ENCODE assay signal across 20 cellular contexts in genomic region chr17:73148540-73149334, GRCh38. TPM values are rescaled to one million over a fixed set of nuclear protein-coding genes. Genes with fewer than 3 reads are reported as not detected.
DNase-seq lines count a peak whose midpoint lies in the region; ATAC-seq, FAIRE-seq and TF ChIP-seq lines count a peak whose summit lies in the region.
"Had no signal": no experiment of that assay in that cellular context is flagged by ENCODE, and none has a peak within 500 bp of the region (broad histone marks: within the 10 kb centered on the region; RNA-seq: fewer than 3 reads in every experiment).

No MANE protein-coding gene starts in this region.

- ATAC-seq in HepG2 = no peak
- ATAC-seq in right lobe of liver = no peak
- ATAC-seq in T-helper 17 cell = no peak
- ATAC-seq in HG02970 (IDR thresholded peaks at IDR 0.05; ENCODE audit: low FRiP score, unreplicated experiment) = no peak
- no peak for ATAC-seq in HG02938 (IDR thresholded peaks at IDR 0.05; ENCODE audit: unreplicated experiment)

- TF ChIP-seq EP300 in HepG2 (IDR thresholded peaks at IDR 0.05; ENCODE audit: low read depth in 2 of 2, low read length in 2 of 2) (no peak), HepG2 (CRISPR knock-in tag; IDR thresholded peaks at IDR 0.05; ENCODE audit: borderline replicate concordance) (no peak)

- peaks cover 7 to 52% of the 10 kb centered on the region in 2 experiments for H3K27me3 ChIP-seq in HepG2 (ENCODE audit: control insufficient read depth in 1 of 2, insufficient read depth in 2 of 2, low read length in 2 of 2)
- no peaks in the 10 kb centered on the region for H3K27me3 ChIP-seq in right lobe of liver
- H3K27me3 ChIP-seq in endothelial cell of umbilical vein (ENCODE audit: control insufficient read depth in 2 of 2, insufficient read depth in 2 of 2, low read length in 2 of 2) = peaks cover 0 to 3% of the 10 kb centered on the region in 2 experiments
- H3K27me3 ChIP-seq: BLaER1 had no signal

- H3K9me1 ChIP-seq in endothelial cell of umbilical vein (replicated peaks; ENCODE audit: control insufficient read depth, extremely low read depth, insufficient read depth, low read length) = no peaks in the 10 kb centered on the region

- peak overlapping the region; percentile 28 for H3K4me3 Mint-ChIP-seq in T-helper 17 cell
- no peak overlapping the region for H3K4me3 Mint-ChIP-seq in glutamatergic neuron (ENCODE audit: unreplicated experiment)

- H3K36me3 Mint-ChIP-seq in T-helper 17 cell (ENCODE audit: low read depth) (no peaks in the 10 kb centered on the region), glutamatergic neuron (ENCODE audit: unreplicated experiment) (peaks cover 24% of the 10 kb centered on the region)
- H3K36me3 Mint-ChIP-seq: CD4-positive, alpha-beta memory T cell had no signal

- in situ Hi-C loops in HepG2 (cut with HindIII; ENCODE audit: extremely low pct_ligation_motif_present, low pct_unique_long_range_greater_than_20kb) = no loop called here

- H3K4me3 ChIP-seq in HepG2 (replicated peaks in 1 of 3; ENCODE audit: insufficient read depth in 1 of 3, low read depth in 2 of 3, low read length in 3 of 3) = no peak overlapping the region
- H3K4me3 ChIP-seq in right lobe of liver = no peak overlapping the region
- no peak overlapping the region for H3K4me3 ChIP-seq in endothelial cell of umbilical vein (replicated peaks in 1 of 3; ENCODE audit: insufficient read depth in 1 of 3, low read depth in 1 of 3, low read length in 3 of 3)
- H3K4me3 ChIP-seq: BLaER1 had no signal

- WGBS in HepG2 (ENCODE audit: low lambda C conversion rate) = 68% methylated on average over 6 of the region's 6 CpGs
- whole genome bisulfite sequencing in right lobe of liver (ENCODE audit: insufficient coverage, low coverage, low lambda C conversion rate, missing lambda C conversion rate) = 67% methylated on average over 6 of the region's 6 CpGs

- intact Hi-C loops in HepG2 (cut with micrococcal nuclease; ENCODE audit: unreplicated experiment) (no loop called here), right lobe of liver (cut with DNase I) (no loop called here), endothelial cell of umbilical vein (cut with micrococcal nuclease) (no loop called here)

- H3K4me1 ChIP-seq in HepG2 (ENCODE audit: insufficient read depth, low read length) (peaks cover 23% of the 10 kb centered on the region), right lobe of liver (peaks cover 0 to 6% (median 3%) of the 10 kb centered on the region in 4 donors), endothelial cell of umbilical vein (ENCODE audit: control insufficient read depth, extremely low read depth, insufficient read depth, low read length) (no peaks in the 10 kb centered on the region)

- H3K36me3 ChIP-seq in HepG2 (replicated peaks in 1 of 2; ENCODE audit: control insufficient read depth in 1 of 2, insufficient read depth in 2 of 2, low read length in 2 of 2) (no peaks in the 10 kb centered on the region), right lobe of liver (no peaks in the 10 kb centered on the region), endothelial cell of umbilical vein (ENCODE audit: control insufficient read depth in 2 of 2, extremely low read depth in 1 of 2, insufficient read depth in 2 of 2, low read length in 2 of 2) (no peaks in the 10 kb centered on the region)

- FAIRE-seq in HepG2 (lab: Jason Lieb, UNC) (no peak), endothelial cell of umbilical vein (lab: Jason Lieb, UNC) (peak; percentile 40)
- FAIRE-seq: GM12892, GM18507, H1, RCC 7860 had no signal

- TF ChIP-seq POLR2A in HepG2 (IDR thresholded peaks at IDR 0.05; ENCODE audit: insufficient read depth in 1 of 2, low read depth in 2 of 2, low read length in 2 of 2) = no peak
- no peak for TF ChIP-seq POLR2A in right lobe of liver (IDR thresholded peaks at IDR 0.05)
- no peak for TF ChIP-seq POLR2A in endothelial cell of umbilical vein (IDR thresholded peaks at IDR 0.05; ENCODE audit: low read depth, low read length)

- H3K27me3 Mint-ChIP-seq in T-helper 17 cell (no peaks in the 10 kb centered on the region), glutamatergic neuron (ENCODE audit: unreplicated experiment) (peaks cover 13% of the 10 kb centered on the region)

- H3K79me2 ChIP-seq in HepG2 (ENCODE audit: insufficient read depth, low read length) (no peaks in the 10 kb centered on the region), endothelial cell of umbilical vein (ENCODE audit: control insufficient read depth, insufficient read depth, low read length) (no peaks in the 10 kb centered on the region)

- peaks cover 23% of the 10 kb centered on the region for H3K9me3 Mint-ChIP-seq in glutamatergic neuron (ENCODE audit: unreplicated experiment)

- POLR2A ChIA-PET in HepG2 (lab: Yijun Ruan, JAX) = no interaction called here
- POLR2A ChIA-PET in endothelial cell of umbilical vein (lab: Charles Lee) = no interaction called here

- H3K9ac ChIP-seq in HepG2 (ENCODE audit: insufficient read depth, low read depth, low read length) = no peak overlapping the region
- H3K9ac ChIP-seq in endothelial cell of umbilical vein (replicated peaks; ENCODE audit: extremely low read depth, insufficient read depth, low read length) = no peak overlapping the region
- H3K9ac ChIP-seq: BLaER1 had no signal

- no peaks in the 10 kb centered on the region for H4K20me1 ChIP-seq in HepG2 (ENCODE audit: insufficient read depth, low read length)
- H4K20me1 ChIP-seq in endothelial cell of umbilical vein (replicated peaks; ENCODE audit: control insufficient read depth, extremely low read depth, insufficient read depth, low read length) = no peaks in the 10 kb centered on the region
- H4K20me1 ChIP-seq: BLaER1 had no signal

- H3K4me1 Mint-ChIP-seq in T-helper 17 cell (peaks cover 8% of the 10 kb centered on the region), glutamatergic neuron (ENCODE audit: low read depth, unreplicated experiment) (no peaks in the 10 kb centered on the region)

- H3K9me3 ChIP-seq in HepG2 (ENCODE audit: low read length) (peaks cover 8% of the 10 kb centered on the region; the same call in 1 of the 2 replicates), right lobe of liver (no peaks in the 10 kb centered on the region), T-helper 17 cell (ENCODE audit: control insufficient read depth, low read length, poor library complexity, severe bottlenecking) (no peaks in the 10 kb centered on the region), endothelial cell of umbilical vein (replicated peaks; ENCODE audit: control insufficient read depth, insufficient read depth, low read length) (peaks cover 2% of the 10 kb centered on the region)

- CTCF ChIA-PET in HepG2 (lab: Yijun Ruan, JAX; ENCODE audit: low intra/inter-chr PET ratio, low total read pairs) = no interaction called here
- CTCF ChIA-PET in endothelial cell of umbilical vein (lab: Charles Lee) = interaction anchor here (0.8 kb wide), 1 partner anchor 423 kb away, joined by 3 read pairs; no protein-coding TSS in a partner anchor

- no peak for DNase-seq in HepG2 (ENCODE audit: low spot score)
- no peak for DNase-seq in right lobe of liver
- DNase-seq in T-helper 17 cell = no peak
- DNase-seq in endothelial cell of umbilical vein (ENCODE audit: low read depth, low spot score) = no peak
- no peak for DNase-seq in glutamatergic neuron
- DNase-seq in Ammon's horn (ENCODE audit: low spot score) = no peak
- DNase-seq: CD4-positive, alpha-beta memory T cell; Kasumi-1; NCI-H1105; NCI-H2081 treated with DMSO at 0.1 percent for 48 hours; NK-92 treated with Interleukin-12 subunit alpha and Interleukin-12 subunit beta, amount 100 ng/mL, for 24 hours; Right ventricle myocardium superior had no signal

- H3K27ac Mint-ChIP-seq in T-helper 17 cell (peak overlapping the region; percentile 67), glutamatergic neuron (ENCODE audit: unreplicated experiment) (no peak overlapping the region)

- no peak overlapping the region for H3K27ac ChIP-seq in HepG2 (ENCODE audit: extremely low read length, insufficient read depth, low read length)
- no peak overlapping the region for H3K27ac ChIP-seq in right lobe of liver
- no peak overlapping the region for H3K27ac ChIP-seq in endothelial cell of umbilical vein (ENCODE audit: insufficient read depth, low read depth, low read length)
- H3K27ac ChIP-seq: BLaER1 had no signal

- no peak for TF ChIP-seq RAD21 in HepG2 (CRISPR knock-in tag; IDR thresholded peaks at IDR 0.05)

- H3K4me2 ChIP-seq in HepG2 (ENCODE audit: low read depth, low read length) = no peak overlapping the region
- no peak overlapping the region for H3K4me2 ChIP-seq in endothelial cell of umbilical vein (ENCODE audit: insufficient read depth, low read length)
- H3K4me2 ChIP-seq: BLaER1 had no signal

- no TSS peak for BruUV-seq in HepG2 (replicated peaks; lab: Mats Ljungman, UMichigan)
- no TSS peak for BruUV-seq in endothelial cell of umbilical vein (replicated peaks; lab: Mats Ljungman, UMichigan)

- dilution Hi-C loops in endothelial cell of umbilical vein (cut with MboI; ENCODE audit: extremely low pct_ligation_motif_present, low sequenced_read_pairs) = no loop called here

- TF ChIP-seq CTCF in HepG2 (CRISPR knock-in tag; IDR thresholded peaks at IDR 0.05) (no peak), right lobe of liver (IDR thresholded peaks at IDR 0.05) (no peak), endothelial cell of umbilical vein (IDR thresholded peaks at IDR 0.05; ENCODE audit: extremely low read depth in 1 of 2, insufficient read depth in 1 of 2, low read depth in 1 of 2, low read length in 2 of 2) (no peak), glutamatergic neuron (IDR thresholded peaks at IDR 0.05; ENCODE audit: partially characterized antibody, unreplicated experiment) (no peak)

- H2AFZ ChIP-seq in HepG2 (ENCODE audit: low read length) (no peak overlapping the region), endothelial cell of umbilical vein (ENCODE audit: low read depth, low read length) (no peak overlapping the region)

RNA-seq across cellular contexts. Expression of gene SSTR2, which starts 16.1 kb away (rescaled TPM):
- total RNA-seq in HepG2 (2016; rRNA removed; fragmentation: Illumina TruSeq; extraction: Trizol) = not detected in 2 replicates
- not detected in 2 replicates for total RNA-seq in HepG2 (2016; cell fraction: cytosol; rRNA removed; fragmentation: Illumina TruSeq; extraction: Trizol; ENCODE audit: low read depth)
- total RNA-seq in HepG2 (2016; cell fraction: insoluble cytoplasmic fraction; rRNA removed; fragmentation: Illumina TruSeq; extraction: Trizol) = 0.04 TPM in 1 of 2 replicates, not detected in the other
- 0.03 TPM in 1 of 2 replicates, not detected in the other for total RNA-seq in HepG2 (2016; cell fraction: membrane; rRNA removed; fragmentation: Illumina TruSeq; extraction: Trizol)
- total RNA-seq in HepG2 (2016; cell fraction: nucleus; rRNA removed; fragmentation: Illumina TruSeq; extraction: Trizol) = not detected in 2 replicates
- polyA plus RNA-seq in HepG2 (2011; rRNA removed) = 0.01 and 0.04 TPM in 2 replicates
- polyA plus RNA-seq in HepG2 (2011; cell fraction: cytosol; rRNA removed) = 0.05 TPM in 2 replicates
- 0.03 TPM in 2 replicates for polyA plus RNA-seq in HepG2 (2011; cell fraction: nucleus; rRNA removed)
- polyA plus RNA-seq in HepG2 (2012) = 0.03 and 0.21 TPM in 2 replicates
- 0.02 TPM in 1 of 2 replicates, not detected in the other for polyA plus RNA-seq in HepG2 (2016; cell fraction: cytosol; fragmentation: Illumina TruSeq; extraction: Trizol; ENCODE audit: low read depth)
- not detected in 2 replicates for polyA plus RNA-seq in HepG2 (2016; cell fraction: insoluble cytoplasmic fraction; fragmentation: Illumina TruSeq; extraction: Trizol; ENCODE audit: low read depth)
- 0.02 TPM in 1 of 2 replicates, not detected in the other for polyA plus RNA-seq in HepG2 (2016; cell fraction: membrane; fragmentation: Illumina TruSeq; extraction: Trizol; ENCODE audit: low read depth)
- polyA plus RNA-seq in HepG2 (2016; cell fraction: nucleus; fragmentation: Illumina TruSeq; extraction: Trizol; ENCODE audit: insufficient read depth, low read depth) = not detected in 2 replicates
- polyA minus RNA-seq in HepG2 (2011; rRNA and poly(A)+ RNA removed; ENCODE audit: low replicate concordance) = 0.07 and 0.14 TPM in 2 replicates
- polyA minus RNA-seq in HepG2 (2011; cell fraction: cytosol; rRNA and poly(A)+ RNA removed) = not detected in 2 replicates
- under 0.01 and 0.12 TPM in 2 replicates for polyA minus RNA-seq in HepG2 (2011; cell fraction: nucleus; rRNA and poly(A)+ RNA removed)
- total RNA-seq in right lobe of liver = 1 to 10 TPM in 1 of 6 experiments, under 1 TPM in 5; 0.12 to 1.2 (median 0.51) TPM
- not detected for total RNA-seq in T-helper 17 cell
- total RNA-seq in endothelial cell of umbilical vein = not detected in 2 replicates
- 0.01 and 0.02 TPM in 2 replicates for polyA plus RNA-seq in endothelial cell of umbilical vein
- not detected in 2 replicates for polyA plus RNA-seq in endothelial cell of umbilical vein (2011; cell fraction: cytosol; rRNA removed)
- not detected in 2 replicates for polyA plus RNA-seq in endothelial cell of umbilical vein (2011; cell fraction: nucleus; rRNA removed)
- polyA plus RNA-seq in endothelial cell of umbilical vein (2012) = not detected in 2 replicates
- polyA minus RNA-seq in endothelial cell of umbilical vein = not detected in 2 replicates
- polyA minus RNA-seq in endothelial cell of umbilical vein (2011; cell fraction: cytosol; rRNA and poly(A)+ RNA removed) = not detected
- polyA minus RNA-seq in endothelial cell of umbilical vein (2011; cell fraction: nucleus; rRNA and poly(A)+ RNA removed) = not detected in 2 replicates
- 78.2 TPM for total RNA-seq in glutamatergic neuron (ENCODE audit: unreplicated experiment)
- total RNA-seq: CD4-positive, alpha-beta memory T cell; HT-29 had no signal
- polyA plus RNA-seq: CD4-positive, alpha-beta memory T cell had no signal

RNA-seq across cellular contexts. Expression of gene COG1, which starts 44.1 kb away (rescaled TPM):
- total RNA-seq in HepG2 (2016; rRNA removed; fragmentation: Illumina TruSeq; extraction: Trizol) (30.4 and 36.6 TPM in 2 replicates), right lobe of liver (10 to 100 TPM; 10.5 to 24.7 (median 16.9) TPM), T-helper 17 cell (10 to 100 TPM; 64.4 to 70.0 TPM), endothelial cell of umbilical vein (38.6 and 39.0 TPM in 2 replicates), glutamatergic neuron (ENCODE audit: unreplicated experiment) (43.1 TPM)
- total RNA-seq in HepG2 (2016; cell fraction: cytosol; rRNA removed; fragmentation: Illumina TruSeq; extraction: Trizol; ENCODE audit: low read depth) = 31.1 and 36.5 TPM in 2 replicates
- 27.8 and 35.5 TPM in 2 replicates for total RNA-seq in HepG2 (2016; cell fraction: insoluble cytoplasmic fraction; rRNA removed; fragmentation: Illumina TruSeq; extraction: Trizol)
- 23.1 and 24.1 TPM in 2 replicates for total RNA-seq in HepG2 (2016; cell fraction: membrane; rRNA removed; fragmentation: Illumina TruSeq; extraction: Trizol)
- 30.5 and 33.6 TPM in 2 replicates for total RNA-seq in HepG2 (2016; cell fraction: nucleus; rRNA removed; fragmentation: Illumina TruSeq; extraction: Trizol)
- polyA plus RNA-seq in HepG2 (2011; rRNA removed) (39.7 and 42.4 TPM in 2 replicates), endothelial cell of umbilical vein (26.2 and 30.0 TPM in 2 replicates)
- polyA plus RNA-seq in HepG2 (2011; cell fraction: cytosol; rRNA removed) = 17.6 and 17.9 TPM in 2 replicates
- polyA plus RNA-seq in HepG2 (2011; cell fraction: nucleus; rRNA removed) = 109 and 125 TPM in 2 replicates
- 39.9 and 40.8 TPM in 2 replicates for polyA plus RNA-seq in HepG2 (2012)
- polyA plus RNA-seq in HepG2 (2016; cell fraction: cytosol; fragmentation: Illumina TruSeq; extraction: Trizol; ENCODE audit: low read depth) = 7.6 and 9.4 TPM in 2 replicates
- polyA plus RNA-seq in HepG2 (2016; cell fraction: insoluble cytoplasmic fraction; fragmentation: Illumina TruSeq; extraction: Trizol; ENCODE audit: low read depth) = 29.1 and 39.8 TPM in 2 replicates
- polyA plus RNA-seq in HepG2 (2016; cell fraction: membrane; fragmentation: Illumina TruSeq; extraction: Trizol; ENCODE audit: low read depth) = 12.3 and 15.1 TPM in 2 replicates
- 67.3 and 73.0 TPM in 2 replicates for polyA plus RNA-seq in HepG2 (2016; cell fraction: nucleus; fragmentation: Illumina TruSeq; extraction: Trizol; ENCODE audit: insufficient read depth, low read depth)
- 29.1 and 63.0 TPM in 2 replicates for polyA minus RNA-seq in HepG2 (2011; rRNA and poly(A)+ RNA removed; ENCODE audit: low replicate concordance)
- 21.6 and 22.3 TPM in 2 replicates for polyA minus RNA-seq in HepG2 (2011; cell fraction: cytosol; rRNA and poly(A)+ RNA removed)
- polyA minus RNA-seq in HepG2 (2011; cell fraction: nucleus; rRNA and poly(A)+ RNA removed) = 95.8 and 106 TPM in 2 replicates
- 18.5 and 22.0 TPM in 2 replicates for polyA plus RNA-seq in endothelial cell of umbilical vein (2011; cell fraction: cytosol; rRNA removed)
- 91.9 and 109 TPM in 2 replicates for polyA plus RNA-seq in endothelial cell of umbilical vein (2011; cell fraction: nucleus; rRNA removed)
- polyA plus RNA-seq in endothelial cell of umbilical vein (2012) = 36.8 and 38.3 TPM in 2 replicates
- polyA minus RNA-seq in endothelial cell of umbilical vein = 37.6 and 39.0 TPM in 2 replicates
- 12.0 TPM for polyA minus RNA-seq in endothelial cell of umbilical vein (2011; cell fraction: cytosol; rRNA and poly(A)+ RNA removed)
- polyA minus RNA-seq in endothelial cell of umbilical vein (2011; cell fraction: nucleus; rRNA and poly(A)+ RNA removed) = 42.8 and 47.5 TPM in 2 replicates

RNA-seq across cellular contexts. Expression of gene SLC39A11, which starts 56.2 kb away (rescaled TPM):
- total RNA-seq in HepG2 (2016; rRNA removed; fragmentation: Illumina TruSeq; extraction: Trizol) (19.2 and 31.5 TPM in 2 replicates), right lobe of liver (10 to 100 TPM; 25.4 to 49.6 (median 39.3) TPM), T-helper 17 cell (10 to 100 TPM; 23.3 to 32.5 TPM), endothelial cell of umbilical vein (11.9 and 12.4 TPM in 2 replicates), glutamatergic neuron (ENCODE audit: unreplicated experiment) (16.3 TPM)
- 4.1 and 5.7 TPM in 2 replicates for total RNA-seq in HepG2 (2016; cell fraction: cytosol; rRNA removed; fragmentation: Illumina TruSeq; extraction: Trizol; ENCODE audit: low read depth)
- 17.6 and 30.8 TPM in 2 replicates for total RNA-seq in HepG2 (2016; cell fraction: insoluble cytoplasmic fraction; rRNA removed; fragmentation: Illumina TruSeq; extraction: Trizol)
- 11.7 and 12.9 TPM in 2 replicates for total RNA-seq in HepG2 (2016; cell fraction: membrane; rRNA removed; fragmentation: Illumina TruSeq; extraction: Trizol)
- 44.0 and 45.4 TPM in 2 replicates for total RNA-seq in HepG2 (2016; cell fraction: nucleus; rRNA removed; fragmentation: Illumina TruSeq; extraction: Trizol)
- polyA plus RNA-seq in HepG2 (2011; rRNA removed) (17.2 and 18.4 TPM in 2 replicates), endothelial cell of umbilical vein (7.8 and 8.1 TPM in 2 replicates)
- 16.2 and 18.4 TPM in 2 replicates for polyA plus RNA-seq in HepG2 (2011; cell fraction: cytosol; rRNA removed)
- 15.4 and 18.6 TPM in 2 replicates for polyA plus RNA-seq in HepG2 (2011; cell fraction: nucleus; rRNA removed)
- polyA plus RNA-seq in HepG2 (2012) = 17.7 and 24.6 TPM in 2 replicates
- polyA plus RNA-seq in HepG2 (2016; cell fraction: cytosol; fragmentation: Illumina TruSeq; extraction: Trizol; ENCODE audit: low read depth) = 2.6 and 3.2 TPM in 2 replicates
- 14.1 and 14.5 TPM in 2 replicates for polyA plus RNA-seq in HepG2 (2016; cell fraction: insoluble cytoplasmic fraction; fragmentation: Illumina TruSeq; extraction: Trizol; ENCODE audit: low read depth)
- 6.3 and 6.4 TPM in 2 replicates for polyA plus RNA-seq in HepG2 (2016; cell fraction: membrane; fragmentation: Illumina TruSeq; extraction: Trizol; ENCODE audit: low read depth)
- polyA plus RNA-seq in HepG2 (2016; cell fraction: nucleus; fragmentation: Illumina TruSeq; extraction: Trizol; ENCODE audit: insufficient read depth, low read depth) = 27.4 and 30.8 TPM in 2 replicates
- polyA minus RNA-seq in HepG2 (2011; rRNA and poly(A)+ RNA removed; ENCODE audit: low replicate concordance) = 37.9 and 99.2 TPM in 2 replicates
- 19.3 and 20.3 TPM in 2 replicates for polyA minus RNA-seq in HepG2 (2011; cell fraction: cytosol; rRNA and poly(A)+ RNA removed)
- 52.5 and 61.2 TPM in 2 replicates for polyA minus RNA-seq in HepG2 (2011; cell fraction: nucleus; rRNA and poly(A)+ RNA removed)
- polyA plus RNA-seq in endothelial cell of umbilical vein (2011; cell fraction: cytosol; rRNA removed) = 4.8 and 5.7 TPM in 2 replicates
- polyA plus RNA-seq in endothelial cell of umbilical vein (2011; cell fraction: nucleus; rRNA removed) = 5.1 and 7.9 TPM in 2 replicates
- 9.6 and 11.7 TPM in 2 replicates for polyA plus RNA-seq in endothelial cell of umbilical vein (2012)
- 31.9 and 46.8 TPM in 2 replicates for polyA minus RNA-seq in endothelial cell of umbilical vein
- 4.9 TPM for polyA minus RNA-seq in endothelial cell of umbilical vein (2011; cell fraction: cytosol; rRNA and poly(A)+ RNA removed)
- 24.6 and 25.5 TPM in 2 replicates for polyA minus RNA-seq in endothelial cell of umbilical vein (2011; cell fraction: nucleus; rRNA and poly(A)+ RNA removed)

Comparison
In these comparisons a context has a peak if more than half of its experiments do, and no peak if none do; other contexts are left out.
1. RNA of gene SSTR2, which starts 16.1 kb away (total RNA-seq): 78.2 TPM in glutamatergic neuron (single experiment); 0.12 to 1.2 TPM in right lobe of liver, 0.03 to 0.04 TPM in HepG2, not detected in T-helper 17 cell and not detected in endothelial cell of umbilical vein; every median in the first group is over 10 times any median in the second.